Comparison of ENCODE assay signal across 13 cellular contexts in the genomic region with DNA sequence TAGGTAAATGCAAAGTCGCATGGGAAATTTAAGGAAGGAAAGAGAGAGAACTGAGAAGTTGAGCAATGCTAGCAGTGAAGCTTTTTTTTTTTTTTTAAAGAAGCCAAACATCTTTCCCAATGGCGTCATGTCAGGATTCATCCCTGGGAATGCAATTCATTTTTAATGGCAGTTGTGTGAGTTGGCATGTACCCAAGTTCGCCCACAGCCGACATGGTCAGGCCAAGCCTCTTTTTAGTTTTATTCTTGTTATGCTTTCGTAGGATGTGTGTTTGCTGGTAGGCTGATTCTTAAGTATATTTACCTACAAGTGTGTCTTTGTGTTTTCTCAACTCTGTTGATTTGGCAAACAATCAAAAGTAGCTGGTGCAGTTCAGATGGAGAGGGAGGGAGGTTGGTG.
DNase-seq lines count a peak whose midpoint lies in the region; TF ChIP-seq lines count a peak whose summit lies in the region.
"Had no signal": no experiment of that assay in that cellular context is flagged by ENCODE, and none has a peak within 500 bp of the region (broad histone marks: within the 10 kb centered on the region; RNA-seq: fewer than 3 reads in every experiment).

No MANE protein-coding gene starts in this region.

- TF ChIP-seq POLR2A in prostate gland (IDR thresholded peaks at IDR 0.05): no peak

- WGBS in prostate gland: 32% methylated on average over 5 of the region's 5 CpGs

- no peaks in the 10 kb centered on the region for H3K36me3 ChIP-seq in brain microvascular endothelial cell (replicated peaks)
- no peaks in the 10 kb centered on the region for H3K36me3 ChIP-seq in prostate gland
- H3K36me3 ChIP-seq in effector memory CD4-positive, alpha-beta T cell (ENCODE audit: control insufficient read depth, insufficient read depth, low read length): no peaks in the 10 kb centered on the region
- H3K36me3 ChIP-seq: right lobe of liver had no signal

- H3K27me3 ChIP-seq in brain microvascular endothelial cell (replicated peaks): no peaks in the 10 kb centered on the region
- H3K27me3 ChIP-seq in prostate gland (replicated peaks; ENCODE audit: insufficient read depth): no peaks in the 10 kb centered on the region
- H3K27me3 ChIP-seq in effector memory CD4-positive, alpha-beta T cell (replicated peaks; ENCODE audit: control insufficient read depth, insufficient read depth, low read length, poor library complexity, severe bottlenecking): no peaks in the 10 kb centered on the region
- H3K27me3 ChIP-seq: right lobe of liver had no signal

- H3K9me3 ChIP-seq in prostate gland: no peaks in the 10 kb centered on the region
- H3K9me3 ChIP-seq in effector memory CD4-positive, alpha-beta T cell (ENCODE audit: control insufficient read depth, low read length): no peaks in the 10 kb centered on the region
- H3K9me3 ChIP-seq: right lobe of liver had no signal

- H3K4me3 ChIP-seq in brain microvascular endothelial cell (ENCODE audit: low read depth, low read length): no peak overlapping the region
- H3K4me3 ChIP-seq in prostate gland: no peak overlapping the region
- no peak overlapping the region for H3K4me3 ChIP-seq in effector memory CD4-positive, alpha-beta T cell (ENCODE audit: insufficient read depth, low read depth, low read length, poor library complexity, severe bottlenecking)
- H3K4me3 ChIP-seq: right lobe of liver had no signal

- no peak for TF ChIP-seq CTCF in brain microvascular endothelial cell (IDR thresholded peaks at IDR 0.05; ENCODE audit: low read depth, low read length, missing control alignments)
- no peak for TF ChIP-seq CTCF in prostate gland (IDR thresholded peaks at IDR 0.05)

- intact Hi-C loops in prostate gland (cut with DNase I): no loop called here

- DNase-seq in NCI-H1436 (lab: John Stamatoyannopoulos, UW) (peak; percentile 18), NCI-H1436 treated with DMSO at 0.1 percent for 48 hours (lab: John Stamatoyannopoulos, UW) (no peak), NCI-H1105 treated with DMSO at 0.1 percent for 48 hours (lab: John Stamatoyannopoulos, UW) (peak; percentile 92), brain microvascular endothelial cell (peak; percentile 33), prostate gland (ENCODE audit: low spot score) (peak; percentile 77), iPS-NIHi11 (ENCODE audit: low spot score) (no peak)
- no peak for DNase-seq in stimulated activated naive CD4-positive, alpha-beta T cell (lab: John Stamatoyannopoulos, UW)
- DNase-seq in effector memory CD4-positive, alpha-beta T cell: no peak
- DNase-seq: activated CD8-positive, alpha-beta T cell treated with anti-CD3 and anti-CD28 coated beads for 36 hours; activated naive CD4-positive, alpha-beta T cell treated with anti-CD3 and anti-CD28 coated beads for 36 hours; KG1; right lobe of liver; trophoblast cell had no signal

- no peaks in the 10 kb centered on the region for H3K4me1 ChIP-seq in prostate gland (replicated peaks)
- no peaks in the 10 kb centered on the region for H3K4me1 ChIP-seq in effector memory CD4-positive, alpha-beta T cell (ENCODE audit: control insufficient read depth, insufficient read depth, low read length, poor library complexity, severe bottlenecking)
- H3K4me1 ChIP-seq: right lobe of liver had no signal

- in situ Hi-C loops in brain microvascular endothelial cell (cut with HindIII; ENCODE audit: low pct_ligation_motif_present, low sequenced_read_pairs): no loop called here

- H3K27ac ChIP-seq in brain microvascular endothelial cell (no peak overlapping the region), prostate gland (no peak overlapping the region)
- H3K27ac ChIP-seq in effector memory CD4-positive, alpha-beta T cell (ENCODE audit: insufficient read depth, low read length, poor library complexity, severe bottlenecking): no peak overlapping the region
- H3K27ac ChIP-seq: right lobe of liver had no signal

Comparison
In these comparisons a context has a peak if more than half of its experiments do, and no peak if none do; other contexts are left out.
1. DNase-seq: peak in NCI-H1436 (single experiment), NCI-H1105 treated with DMSO at 0.1 percent for 48 hours (single experiment), brain microvascular endothelial cell (single experiment) and prostate gland (single experiment); none in NCI-H1436 treated with DMSO at 0.1 percent for 48 hours (single experiment), iPS-NIHi11 (single experiment), stimulated activated naive CD4-positive, alpha-beta T cell (0 of 6) and effector memory CD4-positive, alpha-beta T cell (0 of 3).